In the genomic region with DNA sequence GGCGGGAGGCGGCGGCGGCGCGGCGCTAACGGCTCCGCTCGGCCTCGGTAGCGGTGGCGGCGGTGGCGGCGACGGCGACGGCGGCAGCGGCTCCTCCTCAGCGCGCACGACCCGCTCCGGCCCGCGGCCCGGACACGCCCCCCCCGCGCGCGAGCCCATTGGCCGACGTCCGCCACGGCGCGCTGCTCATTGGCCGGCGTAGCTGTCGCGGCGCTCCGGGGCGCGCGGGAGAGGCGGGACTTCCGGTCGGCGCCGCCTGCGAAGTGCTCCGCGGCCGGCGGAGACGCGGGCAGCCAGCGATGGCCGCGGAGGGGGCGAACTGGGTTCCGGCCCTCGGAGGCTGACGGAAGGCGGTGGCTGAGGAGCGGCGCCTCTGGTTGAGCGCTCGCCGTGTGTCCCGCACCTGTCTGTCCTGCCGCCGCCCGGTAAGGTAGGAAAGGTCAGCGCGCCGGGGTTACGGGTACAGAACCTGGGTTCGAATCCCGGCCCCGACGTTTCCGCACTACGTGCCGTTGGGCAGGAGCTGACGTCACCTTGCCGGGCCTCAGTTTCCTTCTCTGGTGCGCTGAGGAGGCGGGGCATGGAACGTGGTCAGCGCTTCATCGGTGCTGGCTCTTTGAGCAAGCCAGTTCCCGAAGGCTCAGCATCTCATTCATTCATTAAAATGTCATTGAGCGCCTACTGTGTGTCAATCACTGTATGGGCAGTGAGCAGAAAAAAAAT, we compare ENCODE assay signal across 1 cellular context.
TF ChIP-seq lines count a peak whose summit lies in the region.

A gene (minus strand): TSS at position 108 of the 723 bp plus-strand sequence. CDS start 13,826 bp downstream, outside the sequence.

TF ChIP-seq in HEK293, 187 proteins besides CTCF, POLR2A, EP300 and RAD21 (continued from another document and continues in another):
- no peak for TF ChIP-seq WT1 (tag by site-specific recombination; IDR thresholded peaks at IDR 0.05)
- TF ChIP-seq ZIC2 (tag by site-specific recombination; IDR thresholded peaks at IDR 0.05), result no peak
- TF ChIP-seq ZNF660 (tag by site-specific recombination; IDR thresholded peaks at IDR 0.05), result no peak
- TF ChIP-seq, protein P1, sequence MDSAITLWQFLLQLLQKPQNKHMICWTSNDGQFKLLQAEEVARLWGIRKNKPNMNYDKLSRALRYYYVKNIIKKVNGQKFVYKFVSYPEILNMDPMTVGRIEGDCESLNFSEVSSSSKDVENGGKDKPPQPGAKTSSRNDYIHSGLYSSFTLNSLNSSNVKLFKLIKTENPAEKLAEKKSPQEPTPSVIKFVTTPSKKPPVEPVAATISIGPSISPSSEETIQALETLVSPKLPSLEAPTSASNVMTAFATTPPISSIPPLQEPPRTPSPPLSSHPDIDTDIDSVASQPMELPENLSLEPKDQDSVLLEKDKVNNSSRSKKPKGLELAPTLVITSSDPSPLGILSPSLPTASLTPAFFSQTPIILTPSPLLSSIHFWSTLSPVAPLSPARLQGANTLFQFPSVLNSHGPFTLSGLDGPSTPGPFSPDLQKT (IDR thresholded peaks at IDR 0.05; ENCODE audit: borderline replicate concordance, low read depth, low read length), result no peak
- no peak for TF ChIP-seq ZNF549 (tag by site-specific recombination; IDR thresholded peaks at IDR 0.05)
- peak; percentile 84; the same call in 1 of the 2 replicates for TF ChIP-seq ZSCAN30 (tag by site-specific recombination; IDR thresholded peaks at IDR 0.05)
- TF ChIP-seq, protein P2, sequence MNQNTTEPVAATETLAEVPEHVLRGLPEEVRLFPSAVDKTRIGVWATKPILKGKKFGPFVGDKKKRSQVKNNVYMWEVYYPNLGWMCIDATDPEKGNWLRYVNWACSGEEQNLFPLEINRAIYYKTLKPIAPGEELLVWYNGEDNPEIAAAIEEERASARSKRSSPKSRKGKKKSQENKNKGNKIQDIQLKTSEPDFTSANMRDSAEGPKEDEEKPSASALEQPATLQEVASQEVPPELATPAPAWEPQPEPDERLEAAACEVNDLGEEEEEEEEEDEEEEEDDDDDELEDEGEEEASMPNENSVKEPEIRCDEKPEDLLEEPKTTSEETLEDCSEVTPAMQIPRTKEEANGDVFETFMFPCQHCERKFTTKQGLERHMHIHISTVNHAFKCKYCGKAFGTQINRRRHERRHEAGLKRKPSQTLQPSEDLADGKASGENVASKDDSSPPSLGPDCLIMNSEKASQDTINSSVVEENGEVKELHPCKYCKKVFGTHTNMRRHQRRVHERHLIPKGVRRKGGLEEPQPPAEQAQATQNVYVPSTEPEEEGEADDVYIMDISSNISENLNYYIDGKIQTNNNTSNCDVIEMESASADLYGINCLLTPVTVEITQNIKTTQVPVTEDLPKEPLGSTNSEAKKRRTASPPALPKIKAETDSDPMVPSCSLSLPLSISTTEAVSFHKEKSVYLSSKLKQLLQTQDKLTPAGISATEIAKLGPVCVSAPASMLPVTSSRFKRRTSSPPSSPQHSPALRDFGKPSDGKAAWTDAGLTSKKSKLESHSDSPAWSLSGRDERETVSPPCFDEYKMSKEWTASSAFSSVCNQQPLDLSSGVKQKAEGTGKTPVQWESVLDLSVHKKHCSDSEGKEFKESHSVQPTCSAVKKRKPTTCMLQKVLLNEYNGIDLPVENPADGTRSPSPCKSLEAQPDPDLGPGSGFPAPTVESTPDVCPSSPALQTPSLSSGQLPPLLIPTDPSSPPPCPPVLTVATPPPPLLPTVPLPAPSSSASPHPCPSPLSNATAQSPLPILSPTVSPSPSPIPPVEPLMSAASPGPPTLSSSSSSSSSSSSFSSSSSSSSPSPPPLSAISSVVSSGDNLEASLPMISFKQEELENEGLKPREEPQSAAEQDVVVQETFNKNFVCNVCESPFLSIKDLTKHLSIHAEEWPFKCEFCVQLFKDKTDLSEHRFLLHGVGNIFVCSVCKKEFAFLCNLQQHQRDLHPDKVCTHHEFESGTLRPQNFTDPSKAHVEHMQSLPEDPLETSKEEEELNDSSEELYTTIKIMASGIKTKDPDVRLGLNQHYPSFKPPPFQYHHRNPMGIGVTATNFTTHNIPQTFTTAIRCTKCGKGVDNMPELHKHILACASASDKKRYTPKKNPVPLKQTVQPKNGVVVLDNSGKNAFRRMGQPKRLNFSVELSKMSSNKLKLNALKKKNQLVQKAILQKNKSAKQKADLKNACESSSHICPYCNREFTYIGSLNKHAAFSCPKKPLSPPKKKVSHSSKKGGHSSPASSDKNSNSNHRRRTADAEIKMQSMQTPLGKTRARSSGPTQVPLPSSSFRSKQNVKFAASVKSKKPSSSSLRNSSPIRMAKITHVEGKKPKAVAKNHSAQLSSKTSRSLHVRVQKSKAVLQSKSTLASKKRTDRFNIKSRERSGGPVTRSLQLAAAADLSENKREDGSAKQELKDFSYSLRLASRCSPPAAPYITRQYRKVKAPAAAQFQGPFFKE (tag by site-specific recombination; IDR thresholded peaks at IDR 0.05; ENCODE audit: borderline replicate concordance), result no peak
- TF ChIP-seq ZNF324 (tag by site-specific recombination; IDR thresholded peaks at IDR 0.05), result peak; percentile 86
- TF ChIP-seq, protein P3, sequence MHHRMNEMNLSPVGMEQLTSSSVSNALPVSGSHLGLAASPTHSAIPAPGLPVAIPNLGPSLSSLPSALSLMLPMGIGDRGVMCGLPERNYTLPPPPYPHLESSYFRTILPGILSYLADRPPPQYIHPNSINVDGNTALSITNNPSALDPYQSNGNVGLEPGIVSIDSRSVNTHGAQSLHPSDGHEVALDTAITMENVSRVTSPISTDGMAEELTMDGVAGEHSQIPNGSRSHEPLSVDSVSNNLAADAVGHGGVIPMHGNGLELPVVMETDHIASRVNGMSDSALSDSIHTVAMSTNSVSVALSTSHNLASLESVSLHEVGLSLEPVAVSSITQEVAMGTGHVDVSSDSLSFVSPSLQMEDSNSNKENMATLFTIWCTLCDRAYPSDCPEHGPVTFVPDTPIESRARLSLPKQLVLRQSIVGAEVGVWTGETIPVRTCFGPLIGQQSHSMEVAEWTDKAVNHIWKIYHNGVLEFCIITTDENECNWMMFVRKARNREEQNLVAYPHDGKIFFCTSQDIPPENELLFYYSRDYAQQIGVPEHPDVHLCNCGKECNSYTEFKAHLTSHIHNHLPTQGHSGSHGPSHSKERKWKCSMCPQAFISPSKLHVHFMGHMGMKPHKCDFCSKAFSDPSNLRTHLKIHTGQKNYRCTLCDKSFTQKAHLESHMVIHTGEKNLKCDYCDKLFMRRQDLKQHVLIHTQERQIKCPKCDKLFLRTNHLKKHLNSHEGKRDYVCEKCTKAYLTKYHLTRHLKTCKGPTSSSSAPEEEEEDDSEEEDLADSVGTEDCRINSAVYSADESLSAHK (tag by site-specific recombination; IDR thresholded peaks at IDR 0.05), result no peak
- no peak for TF ChIP-seq ZNF48 (tag by site-specific recombination; IDR thresholded peaks at IDR 0.05)
- no peak for TF ChIP-seq ZNF140 (tag by site-specific recombination; IDR thresholded peaks at IDR 0.05)
- TF ChIP-seq GLI4 (tag by site-specific recombination; IDR thresholded peaks at IDR 0.05), result peak; percentile 72; the same call in 1 of the 2 replicates
- TF ChIP-seq ZBTB17 (tag by site-specific recombination; IDR thresholded peaks at IDR 0.05), result 0 out of 2 replicates have a peak, but pooled peaks have one; percentile 43
- no peak; the same call in 1 of the 2 replicates for TF ChIP-seq ZNF394 (tag by site-specific recombination; IDR thresholded peaks at IDR 0.05; ENCODE audit: borderline replicate concordance)
- TF ChIP-seq, protein P4, sequence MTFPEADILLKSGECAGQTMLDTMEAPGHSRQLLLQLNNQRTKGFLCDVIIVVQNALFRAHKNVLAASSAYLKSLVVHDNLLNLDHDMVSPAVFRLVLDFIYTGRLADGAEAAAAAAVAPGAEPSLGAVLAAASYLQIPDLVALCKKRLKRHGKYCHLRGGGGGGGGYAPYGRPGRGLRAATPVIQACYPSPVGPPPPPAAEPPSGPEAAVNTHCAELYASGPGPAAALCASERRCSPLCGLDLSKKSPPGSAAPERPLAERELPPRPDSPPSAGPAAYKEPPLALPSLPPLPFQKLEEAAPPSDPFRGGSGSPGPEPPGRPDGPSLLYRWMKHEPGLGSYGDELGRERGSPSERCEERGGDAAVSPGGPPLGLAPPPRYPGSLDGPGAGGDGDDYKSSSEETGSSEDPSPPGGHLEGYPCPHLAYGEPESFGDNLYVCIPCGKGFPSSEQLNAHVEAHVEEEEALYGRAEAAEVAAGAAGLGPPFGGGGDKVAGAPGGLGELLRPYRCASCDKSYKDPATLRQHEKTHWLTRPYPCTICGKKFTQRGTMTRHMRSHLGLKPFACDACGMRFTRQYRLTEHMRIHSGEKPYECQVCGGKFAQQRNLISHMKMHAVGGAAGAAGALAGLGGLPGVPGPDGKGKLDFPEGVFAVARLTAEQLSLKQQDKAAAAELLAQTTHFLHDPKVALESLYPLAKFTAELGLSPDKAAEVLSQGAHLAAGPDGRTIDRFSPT (tag by site-specific recombination; IDR thresholded peaks at IDR 0.05), result no peak
- no peak for TF ChIP-seq KLF7 (tag by site-specific recombination; IDR thresholded peaks at IDR 0.05; ENCODE audit: borderline replicate concordance)
- TF ChIP-seq ZNF10 (tag by site-specific recombination; IDR thresholded peaks at IDR 0.05), result no peak
- peak; percentile 85 for TF ChIP-seq KLF16 (tag by site-specific recombination; IDR thresholded peaks at IDR 0.05)
- TF ChIP-seq, protein P5, sequence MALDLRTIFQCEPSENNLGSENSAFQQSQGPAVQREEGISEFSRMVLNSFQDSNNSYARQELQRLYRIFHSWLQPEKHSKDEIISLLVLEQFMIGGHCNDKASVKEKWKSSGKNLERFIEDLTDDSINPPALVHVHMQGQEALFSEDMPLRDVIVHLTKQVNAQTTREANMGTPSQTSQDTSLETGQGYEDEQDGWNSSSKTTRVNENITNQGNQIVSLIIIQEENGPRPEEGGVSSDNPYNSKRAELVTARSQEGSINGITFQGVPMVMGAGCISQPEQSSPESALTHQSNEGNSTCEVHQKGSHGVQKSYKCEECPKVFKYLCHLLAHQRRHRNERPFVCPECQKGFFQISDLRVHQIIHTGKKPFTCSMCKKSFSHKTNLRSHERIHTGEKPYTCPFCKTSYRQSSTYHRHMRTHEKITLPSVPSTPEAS (tag by site-specific recombination; IDR thresholded peaks at IDR 0.05), result 0 out of 2 replicates have a peak, but pooled peaks have one; percentile 9
- no peak for TF ChIP-seq ZFP3 (tag by site-specific recombination; IDR thresholded peaks at IDR 0.05; ENCODE audit: low read depth)
- TF ChIP-seq, protein P6, sequence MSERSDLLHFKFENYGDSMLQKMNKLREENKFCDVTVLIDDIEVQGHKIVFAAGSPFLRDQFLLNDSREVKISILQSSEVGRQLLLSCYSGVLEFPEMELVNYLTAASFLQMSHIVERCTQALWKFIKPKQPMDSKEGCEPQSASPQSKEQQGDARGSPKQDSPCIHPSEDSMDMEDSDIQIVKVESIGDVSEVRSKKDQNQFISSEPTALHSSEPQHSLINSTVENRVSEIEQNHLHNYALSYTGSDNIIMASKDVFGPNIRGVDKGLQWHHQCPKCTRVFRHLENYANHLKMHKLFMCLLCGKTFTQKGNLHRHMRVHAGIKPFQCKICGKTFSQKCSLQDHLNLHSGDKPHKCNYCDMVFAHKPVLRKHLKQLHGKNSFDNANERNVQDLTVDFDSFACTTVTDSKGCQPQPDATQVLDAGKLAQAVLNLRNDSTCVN (tag by site-specific recombination; optimal IDR thresholded peaks at IDR 0.05), result peak; percentile 79
- TF ChIP-seq ZNF596 (tag by site-specific recombination; IDR thresholded peaks at IDR 0.05), result no peak
- TF ChIP-seq ZNF514 (tag by site-specific recombination; IDR thresholded peaks at IDR 0.05), result no peak
- TF ChIP-seq, protein P7, sequence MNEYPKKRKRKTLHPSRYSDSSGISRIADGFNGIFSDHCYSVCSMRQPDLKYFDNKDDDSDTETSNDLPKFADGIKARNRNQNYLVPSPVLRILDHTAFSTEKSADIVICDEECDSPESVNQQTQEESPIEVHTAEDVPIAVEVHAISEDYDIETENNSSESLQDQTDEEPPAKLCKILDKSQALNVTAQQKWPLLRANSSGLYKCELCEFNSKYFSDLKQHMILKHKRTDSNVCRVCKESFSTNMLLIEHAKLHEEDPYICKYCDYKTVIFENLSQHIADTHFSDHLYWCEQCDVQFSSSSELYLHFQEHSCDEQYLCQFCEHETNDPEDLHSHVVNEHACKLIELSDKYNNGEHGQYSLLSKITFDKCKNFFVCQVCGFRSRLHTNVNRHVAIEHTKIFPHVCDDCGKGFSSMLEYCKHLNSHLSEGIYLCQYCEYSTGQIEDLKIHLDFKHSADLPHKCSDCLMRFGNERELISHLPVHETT (tag by site-specific recombination; IDR thresholded peaks at IDR 0.05), result peak; percentile 65; the same call in 1 of the 2 replicates
- TF ChIP-seq ZNF133 (tag by site-specific recombination; IDR thresholded peaks at IDR 0.05), result no peak
- TF ChIP-seq, protein P8, sequence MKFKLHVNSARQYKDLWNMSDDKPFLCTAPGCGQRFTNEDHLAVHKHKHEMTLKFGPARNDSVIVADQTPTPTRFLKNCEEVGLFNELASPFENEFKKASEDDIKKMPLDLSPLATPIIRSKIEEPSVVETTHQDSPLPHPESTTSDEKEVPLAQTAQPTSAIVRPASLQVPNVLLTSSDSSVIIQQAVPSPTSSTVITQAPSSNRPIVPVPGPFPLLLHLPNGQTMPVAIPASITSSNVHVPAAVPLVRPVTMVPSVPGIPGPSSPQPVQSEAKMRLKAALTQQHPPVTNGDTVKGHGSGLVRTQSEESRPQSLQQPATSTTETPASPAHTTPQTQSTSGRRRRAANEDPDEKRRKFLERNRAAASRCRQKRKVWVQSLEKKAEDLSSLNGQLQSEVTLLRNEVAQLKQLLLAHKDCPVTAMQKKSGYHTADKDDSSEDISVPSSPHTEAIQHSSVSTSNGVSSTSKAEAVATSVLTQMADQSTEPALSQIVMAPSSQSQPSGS (tag by site-specific recombination; IDR thresholded peaks at IDR 0.05; ENCODE audit: low read depth), result peak; percentile 95
